2 cellular contexts compared by ENCODE assay signal in genomic region chr12:108656247-108656646, GRCh38. TPM values are rescaled to one million over a fixed set of nuclear protein-coding genes. Genes with fewer than 3 reads are reported as not detected.
"Had no signal": no experiment of that assay in that cellular context is flagged by ENCODE, and none has a peak within 500 bp of the region (broad histone marks: within the 10 kb centered on the region; RNA-seq: fewer than 3 reads in every experiment).

No MANE protein-coding gene starts in this region.

RNA-seq across cellular contexts. Expression of gene TMEM119, which starts 58.4 kb away (rescaled TPM):
- total RNA-seq: PC-3 had no signal
- polyA plus RNA-seq: K562 had no signal
